In genomic region chr1:60978421-60979357, GRCh38 we compare ENCODE assay signal across 7 cellular contexts.
DNase-seq lines count a peak whose midpoint lies in the region; ATAC-seq and TF ChIP-seq lines count a peak whose summit lies in the region.

No MANE protein-coding gene starts in this region.

- no peak overlapping the region for H3K27ac ChIP-seq in spleen

- no peaks in the 10 kb centered on the region for H3K36me3 ChIP-seq in spleen

- no peak for TF ChIP-seq POLR2A in spleen (IDR thresholded peaks at IDR 0.05)

- intact Hi-C loops in spleen (cut with DNase I; ENCODE audit: low total_unique reads), result loop anchor here (5.0 to 10.0 kb wide), 2 partner anchors 64 to 886 kb away; no protein-coding TSS in a partner anchor

- H3K4me1 ChIP-seq in spleen, result no peaks in the 10 kb centered on the region

- no peak overlapping the region for H3K4me3 ChIP-seq in fibroblast of the aortic adventitia (ENCODE audit: low read depth, low read length)
- H3K4me3 ChIP-seq in spleen, result no peak overlapping the region

- no peaks in the 10 kb centered on the region for H3K9me3 ChIP-seq in spleen

- 47 to 63% (median 55%) methylated on average over 4 of the region's 4 CpGs for WGBS in spleen, 5 donors

- DNase-seq in H4 (ENCODE audit: low spot score), result peak; percentile 66
- peak; percentile 13 to 17 for DNase-seq in activated CD4-positive, alpha-beta T cell treated with anti-CD3 and anti-CD28 coated beads, Interleukin-2, amount 50 U/mL, for 4 hours
- DNase-seq in fibroblast of the aortic adventitia (ENCODE audit: low read depth), result peak; percentile 65
- DNase-seq in spleen, result no peak

- no peak for ATAC-seq in GM21528 (IDR thresholded peaks at IDR 0.05; ENCODE audit: low FRiP score, unreplicated experiment)

- peak; percentile 65 for TF ChIP-seq CTCF in GM12873 (IDR thresholded peaks at IDR 0.05; ENCODE audit: insufficient read depth, low read depth, low read length, missing control alignments)
- peak; percentile 83 for TF ChIP-seq CTCF in LNCAP (IDR thresholded peaks at IDR 0.05)
- peak; percentile 74 for TF ChIP-seq CTCF in fibroblast of the aortic adventitia (IDR thresholded peaks at IDR 0.05; ENCODE audit: insufficient read depth, low read length)
- peak in 9 of 11 experiments; percentile 19 to 70 (median 46) for TF ChIP-seq CTCF in spleen (IDR thresholded peaks at IDR 0.05 in 8 of 11, conservative IDR thresholded peaks at IDR 0.05 in 3 of 11)

- H3K27me3 ChIP-seq in spleen (replicated peaks in 1 of 7), result no peaks in the 10 kb centered on the region
